Comparison of ENCODE assay signal across 1 cellular context in the genomic region with DNA sequence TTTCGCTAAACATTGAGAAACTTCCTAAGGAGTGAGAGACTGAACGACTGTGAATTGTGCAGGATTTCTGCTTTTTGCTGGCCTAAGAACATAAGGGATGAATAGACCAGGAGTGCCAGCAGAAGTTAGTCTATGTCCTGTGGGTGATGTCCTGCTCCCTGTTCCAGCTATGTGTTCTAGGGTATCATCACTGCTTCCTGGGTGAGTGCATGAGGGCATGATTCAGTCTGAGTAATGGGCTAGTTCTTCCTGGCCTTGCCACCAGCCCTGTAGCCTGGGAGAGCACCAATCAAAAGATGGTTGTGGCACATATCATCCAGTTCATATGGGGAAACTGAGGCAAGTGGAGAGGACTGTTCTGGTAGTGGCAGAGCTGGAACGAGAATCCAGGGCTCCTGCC.
TF ChIP-seq lines count a peak whose summit lies in the region.

No MANE protein-coding gene starts in this region.

TF ChIP-seq in IMR-90, 13 proteins besides CTCF, POLR2A, EP300 and RAD21 (continued from another document):
- TF ChIP-seq FOS (IDR thresholded peaks at IDR 0.05; ENCODE audit: low read depth, low read length) = no peak
- TF ChIP-seq CEBPB (IDR thresholded peaks at IDR 0.05; ENCODE audit: low read depth, low read length) = no peak
- TF ChIP-seq, protein P1, sequence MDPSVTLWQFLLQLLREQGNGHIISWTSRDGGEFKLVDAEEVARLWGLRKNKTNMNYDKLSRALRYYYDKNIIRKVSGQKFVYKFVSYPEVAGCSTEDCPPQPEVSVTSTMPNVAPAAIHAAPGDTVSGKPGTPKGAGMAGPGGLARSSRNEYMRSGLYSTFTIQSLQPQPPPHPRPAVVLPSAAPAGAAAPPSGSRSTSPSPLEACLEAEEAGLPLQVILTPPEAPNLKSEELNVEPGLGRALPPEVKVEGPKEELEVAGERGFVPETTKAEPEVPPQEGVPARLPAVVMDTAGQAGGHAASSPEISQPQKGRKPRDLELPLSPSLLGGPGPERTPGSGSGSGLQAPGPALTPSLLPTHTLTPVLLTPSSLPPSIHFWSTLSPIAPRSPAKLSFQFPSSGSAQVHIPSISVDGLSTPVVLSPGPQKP (IDR thresholded peaks at IDR 0.05; ENCODE audit: borderline replicate concordance, low read depth, low read length) = no peak
- TF ChIP-seq, protein P2, sequence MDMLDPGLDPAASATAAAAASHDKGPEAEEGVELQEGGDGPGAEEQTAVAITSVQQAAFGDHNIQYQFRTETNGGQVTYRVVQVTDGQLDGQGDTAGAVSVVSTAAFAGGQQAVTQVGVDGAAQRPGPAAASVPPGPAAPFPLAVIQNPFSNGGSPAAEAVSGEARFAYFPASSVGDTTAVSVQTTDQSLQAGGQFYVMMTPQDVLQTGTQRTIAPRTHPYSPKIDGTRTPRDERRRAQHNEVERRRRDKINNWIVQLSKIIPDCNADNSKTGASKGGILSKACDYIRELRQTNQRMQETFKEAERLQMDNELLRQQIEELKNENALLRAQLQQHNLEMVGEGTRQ (IDR thresholded peaks at IDR 0.05; ENCODE audit: low read depth, low read length) = no peak
